In genomic region chr16:57938936-57939871, GRCh38 we compare ENCODE assay signal across 10 cellular contexts. TPM values are rescaled to one million over a fixed set of nuclear protein-coding genes. Genes with fewer than 3 reads are reported as not detected.
DNase-seq lines count a peak whose midpoint lies in the region; ATAC-seq and TF ChIP-seq lines count a peak whose summit lies in the region.
"Had no signal": no experiment of that assay in that cellular context is flagged by ENCODE, and none has a peak within 500 bp of the region (broad histone marks: within the 10 kb centered on the region; RNA-seq: fewer than 3 reads in every experiment).

No MANE protein-coding gene starts in this region.

- H3K4me1 ChIP-seq in Panc1 (ENCODE audit: control insufficient read depth, insufficient read depth, low read length), result no peaks in the 10 kb centered on the region

- H3K4me3 ChIP-seq in Panc1 (ENCODE audit: low read depth in 2 of 2, low read length in 2 of 2) (no peak overlapping the region), fibroblast of the aortic adventitia (ENCODE audit: low read depth, low read length) (no peak overlapping the region)

- H3K27me3 ChIP-seq in Panc1 (ENCODE audit: control insufficient read depth, insufficient read depth, low read length), result no peaks in the 10 kb centered on the region; the same call in 1 of the 2 replicates

- no peak overlapping the region for H3K27ac ChIP-seq in Panc1 (ENCODE audit: low read length)

- POLR2A ChIA-PET in Panc1 (lab: Charles Lee), result no interaction called here
- POLR2A ChIA-PET in GM10248 (lab: Yijun Ruan, JAX), result no interaction called here

- peak; percentile 75; the same call in 1 of the 2 replicates for ATAC-seq in Panc1
- ATAC-seq in HG03135 (IDR thresholded peaks at IDR 0.05; ENCODE audit: unreplicated experiment), result no peak
- ATAC-seq: activated T-cell treated with anti-CD3 and anti-CD28 coated beads, Interleukin-2, amount 50 U/mL, for 72 hours had no signal

- intact Hi-C loops in Panc1 (cut with micrococcal nuclease; ENCODE audit: unreplicated experiment), result no loop called here
- intact Hi-C loops in posterior vena cava (cut with DNase I), result loop anchor here in 1 of 2 donors (1.0 kb wide), 1 partner anchor 26 kb away; no protein-coding TSS in a partner anchor

- no peak; the same call in 1 of the 2 replicates for TF ChIP-seq CTCF in Panc1 (IDR thresholded peaks at IDR 0.05)
- peak; percentile 15 for TF ChIP-seq CTCF in fibroblast of the aortic adventitia (IDR thresholded peaks at IDR 0.05; ENCODE audit: insufficient read depth, low read length)
- no peak for TF ChIP-seq CTCF in GM10248 (IDR thresholded peaks at IDR 0.05; ENCODE audit: control extremely low read depth, extremely low read depth, low read depth, missing control alignments)

- CTCF ChIA-PET in Panc1 (lab: Charles Lee) (interaction anchor here (0.6 kb wide), 1 partner anchor 145 kb away, joined by 4 read pairs; no protein-coding TSS in a partner anchor), GM10248 (lab: Yijun Ruan, JAX) (interaction anchor here (1.1 kb wide), 1 partner anchor 40 kb away, joined by 3 read pairs; no protein-coding TSS in a partner anchor)

- in situ Hi-C loops in G401 (cut with HindIII; ENCODE audit: low sequenced_read_pairs) (no loop called here), Panc1 (cut with HindIII; ENCODE audit: low pct_unique_long_range_greater_than_20kb, low sequenced_read_pairs) (no loop called here)

- no peaks in the 10 kb centered on the region for H3K9me3 ChIP-seq in Panc1 (ENCODE audit: control insufficient read depth, insufficient read depth, low read depth, low read length)

- DNase-seq in G401 (ENCODE audit: low spot score), result peak; percentile 2
- no peak for DNase-seq in Panc1 (ENCODE audit: low read depth, low spot score)
- DNase-seq in fibroblast of the aortic adventitia (ENCODE audit: low read depth), result peak; percentile 91
- DNase-seq in posterior vena cava (ENCODE audit: low spot score), result peak; percentile 92
- no peak for DNase-seq in GM10248 (ENCODE audit: extremely low spot score)
- DNase-seq in stimulated activated CD4-positive, alpha-beta T cell treated with anti-CD3 and anti-CD28 coated beads, Interleukin-4, amount 100 ng/mL, for 1 hour, result no peak
- no peak for DNase-seq in SIG-M5 treated with dmso at 0.1 percent for 504 hours (lab: John Stamatoyannopoulos, UW; ENCODE audit: unreplicated experiment)
- DNase-seq: activated T-cell treated with anti-CD3 and anti-CD28 coated beads, Interleukin-2, amount 50 U/mL, for 72 hours; NCI-H1105 had no signal

- no peaks in the 10 kb centered on the region for H3K36me3 ChIP-seq in Panc1 (ENCODE audit: control insufficient read depth, insufficient read depth, low read length)

- BruUV-seq in Panc1 (replicated peaks; lab: Mats Ljungman, UMichigan), result no TSS peak

RNA-seq across cellular contexts. Expression of gene CNGB1, which starts 31.7 kb away (rescaled TPM):
- total RNA-seq in G401 (2014; rRNA removed; shearing (Covaris generic)), result not detected in 2 replicates
- total RNA-seq in Panc1 (2021; ENCODE audit: unreplicated experiment) (not detected), fibroblast of the aortic adventitia (ENCODE audit: low replicate concordance) (not detected in 2 replicates), posterior vena cava (not detected)
- not detected for polyA plus RNA-seq in Panc1 (2012; ENCODE audit: insufficient read length)
- total RNA-seq: activated T-cell treated with anti-CD3 and anti-CD28 coated beads, Interleukin-2, amount 50 U/mL, for 72 hours had no signal

Comparison
In these comparisons a context has a peak if more than half of its experiments do, and no peak if none do; other contexts are left out.
1. DNase-seq: peak in G401 (single experiment), fibroblast of the aortic adventitia (single experiment) and posterior vena cava (single experiment); none in Panc1 (single experiment), GM10248 (single experiment), stimulated activated CD4-positive, alpha-beta T cell treated with anti-CD3 and anti-CD28 coated beads, Interleukin-4, amount 100 ng/mL, for 1 hour (single experiment) and SIG-M5 treated with dmso at 0.1 percent for 504 hours (single experiment).